In genomic region chr13:42671502-42671901, GRCh38 we compare ENCODE assay signal across 7 cellular contexts.
"Had no signal": no experiment of that assay in that cellular context is flagged by ENCODE, and none has a peak within 500 bp of the region (broad histone marks: within the 10 kb centered on the region; RNA-seq: fewer than 3 reads in every experiment).

No MANE protein-coding gene starts in this region.

- ATAC-seq: HCT116 had no signal

- H2AFZ ChIP-seq: GM23248 had no signal

- DNase-seq: GM23248, GOT3, H7, HFFc6 had no signal

- H3K27ac ChIP-seq: GM23248 had no signal

- H3K36me3 ChIP-seq: HAP-1 had no signal

- H3K9ac ChIP-seq: GM23248 had no signal

- H3K4me3 ChIP-seq: GM23248, HAP-1 had no signal

- FAIRE-seq: HTR-8/SVneo had no signal

- H3K4me1 ChIP-seq: HAP-1 had no signal
